Comparison of ENCODE assay signal across 27 cellular contexts in the genomic region with DNA sequence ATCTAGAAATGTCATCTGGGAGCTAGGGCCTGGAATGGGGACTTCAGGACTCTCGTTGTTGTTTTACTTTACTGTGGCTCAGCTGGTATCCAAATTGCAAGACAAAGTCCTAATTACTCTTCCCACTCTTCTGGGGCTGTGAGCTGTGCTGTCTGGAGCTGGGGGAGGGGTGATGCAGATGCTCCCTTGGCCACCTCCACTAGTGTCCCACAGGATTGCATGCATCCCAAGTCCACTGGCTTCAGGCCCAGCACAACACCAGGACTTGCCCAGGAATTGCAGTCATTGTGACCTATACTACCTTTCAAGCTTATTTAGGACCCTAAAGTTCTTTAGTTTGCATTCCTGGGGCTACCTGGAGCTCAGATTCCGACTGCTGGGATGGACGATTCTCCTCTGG.
"Had no signal": no experiment of that assay in that cellular context is flagged by ENCODE, and none has a peak within 500 bp of the region (broad histone marks: within the 10 kb centered on the region; RNA-seq: fewer than 3 reads in every experiment).

No MANE protein-coding gene starts in this region.

- H3K4me1 Mint-ChIP-seq: endodermal cell; immature natural killer cell; naive thymus-derived CD4-positive, alpha-beta T cell had no signal

- H3K27ac Mint-ChIP-seq: dendritic cell treated with granulocyte-macrophage colony-stimulating factor and Interleukin-4, amounts not matched to agents 40 ng/mL and 50 ng/mL, for 4 days; effector memory CD8-positive, alpha-beta T cell; endodermal cell; immature natural killer cell; naive thymus-derived CD4-positive, alpha-beta T cell had no signal

- H3K4me3 Mint-ChIP-seq: dendritic cell treated with granulocyte-macrophage colony-stimulating factor and Interleukin-4, amounts not matched to agents 40 ng/mL and 50 ng/mL, for 4 days; effector memory CD8-positive, alpha-beta T cell; endodermal cell; immature natural killer cell; naive thymus-derived CD4-positive, alpha-beta T cell had no signal

- DNase-seq: effector CD8-positive, alpha-beta T cell; effector memory CD8-positive, alpha-beta T cell; endodermal cell; erythroblast; esophagus squamous epithelium; foreskin fibroblast; foreskin melanocyte; gastrocnemius medialis; glutamatergic neuron; head of caudate nucleus; heart right ventricle; hippocampal formation; immature natural killer cell; islet precursor cell; kidney; kidney glomerular epithelial cell; left colon; left lung; left ventricle myocardium superior; lower lobe of right lung; mesenchymal stem cell; midbrain; naive thymus-derived CD4-positive, alpha-beta T cell had no signal

- H3K36me3 Mint-ChIP-seq: immature natural killer cell; naive thymus-derived CD4-positive, alpha-beta T cell had no signal

- ATAC-seq: effector memory CD8-positive, alpha-beta T cell; esophagus mucosa; gastrocnemius medialis; heart right ventricle; left colon; left lung; left ventricle myocardium superior; lower lobe of right lung; naive thymus-derived CD4-positive, alpha-beta T cell had no signal

- H3K9me3 ChIP-seq: esophagus squamous epithelium, gastrocnemius medialis, heart right ventricle, left lung, lower lobe of right lung had no signal

- H3K27ac ChIP-seq: coronary artery, epithelial cell of prostate, esophagus squamous epithelium, gastrocnemius medialis, heart right ventricle, left lung, lower lobe of right lung had no signal

- H3K27me3 Mint-ChIP-seq: dendritic cell treated with granulocyte-macrophage colony-stimulating factor and Interleukin-4, amounts not matched to agents 40 ng/mL and 50 ng/mL, for 4 days; effector memory CD8-positive, alpha-beta T cell; naive thymus-derived CD4-positive, alpha-beta T cell had no signal

- H3K9me3 Mint-ChIP-seq: dendritic cell treated with granulocyte-macrophage colony-stimulating factor and Interleukin-4, amounts not matched to agents 40 ng/mL and 50 ng/mL, for 4 days; effector memory CD8-positive, alpha-beta T cell had no signal

- H3K4me1 ChIP-seq: esophagus squamous epithelium, gastrocnemius medialis, heart right ventricle, left lung, lower lobe of right lung had no signal

- H3K27me3 ChIP-seq: esophagus squamous epithelium, gastrocnemius medialis, heart right ventricle, left lung had no signal

- H3K4me3 ChIP-seq: coronary artery, esophagus squamous epithelium, gastrocnemius medialis, heart right ventricle, left lung, lower lobe of right lung had no signal

- H3K36me3 ChIP-seq: esophagus squamous epithelium, gastrocnemius medialis, heart right ventricle, left lung, lower lobe of right lung had no signal
